In genomic region chr13:106523566-106523965, GRCh38 we compare ENCODE assay signal across 18 cellular contexts. TPM values are rescaled to one million over a fixed set of nuclear protein-coding genes. Genes with fewer than 3 reads are reported as not detected.
DNase-seq lines count a peak whose midpoint lies in the region; ATAC-seq, FAIRE-seq and TF ChIP-seq lines count a peak whose summit lies in the region.
"Had no signal": no experiment of that assay in that cellular context is flagged by ENCODE, and none has a peak within 500 bp of the region (broad histone marks: within the 10 kb centered on the region; RNA-seq: fewer than 3 reads in every experiment).

No MANE protein-coding gene starts in this region.

- no peaks in the 10 kb centered on the region for H3F3A ChIP-seq in PC-3 (ENCODE audit: low read length, unreplicated experiment)
- no peaks in the 10 kb centered on the region for H3F3A ChIP-seq in GM23338 (replicated peaks; ENCODE audit: low read depth)

- H3K36me3 Mint-ChIP-seq in osteocyte (ENCODE audit: unreplicated experiment) (no peaks in the 10 kb centered on the region), GM23338 (ENCODE audit: low read depth) (no peaks in the 10 kb centered on the region)
- H3K36me3 Mint-ChIP-seq: activated CD4-positive, alpha-beta memory T cell treated with anti-CD3 and anti-CD28 coated beads for 36 hours; naive thymus-derived CD8-positive, alpha-beta T cell had no signal

- BruUV-seq in PC-3 (replicated peaks; lab: Mats Ljungman, UMichigan) (no TSS peak), HepG2 (replicated peaks; lab: Mats Ljungman, UMichigan) (no TSS peak)

- no peak overlapping the region for H3K4me3 Mint-ChIP-seq in osteocyte (ENCODE audit: unreplicated experiment)
- no peak overlapping the region for H3K4me3 Mint-ChIP-seq in GM23338
- H3K4me3 Mint-ChIP-seq: activated CD4-positive, alpha-beta memory T cell treated with anti-CD3 and anti-CD28 coated beads for 36 hours; naive thymus-derived CD8-positive, alpha-beta T cell had no signal

- peaks cover 98% of the 10 kb centered on the region for H3K79me2 ChIP-seq in PC-3 (ENCODE audit: low read length)
- H3K79me2 ChIP-seq in HepG2 (ENCODE audit: insufficient read depth, low read length) = no peaks in the 10 kb centered on the region
- H3K79me2 ChIP-seq in GM23338 (replicated peaks; ENCODE audit: insufficient read depth) = peaks cover 91% of the 10 kb centered on the region

- H3K27ac ChIP-seq in PC-3 (ENCODE audit: low read length) (peak overlapping the region; percentile 51), epithelial cell of prostate (peak overlapping the region; percentile 56), HepG2 (ENCODE audit: extremely low read length, insufficient read depth, low read length) (no peak overlapping the region), GM23338 (ENCODE audit: low read depth) (no peak overlapping the region)
- H3K27ac ChIP-seq: ascending aorta had no signal

- in situ Hi-C loops in G401 (cut with HindIII; ENCODE audit: low sequenced_read_pairs) (no loop called here), HepG2 (cut with HindIII; ENCODE audit: extremely low pct_ligation_motif_present, low pct_unique_long_range_greater_than_20kb) (no loop called here)

- no peaks in the 10 kb centered on the region for H3K27me3 Mint-ChIP-seq in osteocyte (ENCODE audit: unreplicated experiment)
- H3K27me3 Mint-ChIP-seq in GM23338 (ENCODE audit: insufficient read depth, low read depth, poor library complexity) = no peaks in the 10 kb centered on the region

- peak; percentile 89 for DNase-seq in G401 (ENCODE audit: low spot score)
- no peak for DNase-seq in PC-3
- no peak for DNase-seq in epithelial cell of prostate (ENCODE audit: low read depth, low spot score)
- no peak for DNase-seq in osteocyte (ENCODE audit: extremely low spot score, unreplicated experiment)
- no peak for DNase-seq in HepG2 (ENCODE audit: low spot score)
- no peak for DNase-seq in mucosa of gallbladder (ENCODE audit: low spot score)
- DNase-seq in GM23338 (ENCODE audit: low spot score) = no peak
- no peak for DNase-seq in stimulated activated CD4-positive, alpha-beta T cell treated with anti-CD3 and anti-CD28 coated beads, Interleukin-4, amount 100 ng/mL, for 4 hours
- DNase-seq: activated CD4-positive, alpha-beta memory T cell treated with anti-CD3 and anti-CD28 coated beads for 36 hours; effector memory CD4-positive, alpha-beta T cell; kidney glomerular epithelial cell; naive thymus-derived CD8-positive, alpha-beta T cell; NCI-H1417; NCI-H748 treated with DMSO at 0.1 percent for 48 hours; SHP77 had no signal

- H3K9ac ChIP-seq in PC-3 (ENCODE audit: low read length) = no peak overlapping the region
- H3K9ac ChIP-seq in HepG2 (ENCODE audit: insufficient read depth, low read depth, low read length) = no peak overlapping the region

- POLR2A ChIA-PET in PC-3 (lab: Charles Lee; ENCODE audit: unreplicated experiment) = no interaction called here
- POLR2A ChIA-PET in HepG2 (lab: Yijun Ruan, JAX) = no interaction called here

- intact Hi-C loops in PC-3 (cut with micrococcal nuclease) = no loop called here
- intact Hi-C loops in HepG2 (cut with micrococcal nuclease; ENCODE audit: unreplicated experiment) = no loop called here

- 0 out of 2 replicates have a peak, but pooled peaks cover 6% of the 10 kb centered on the region for H3K36me3 ChIP-seq in PC-3 (ENCODE audit: low read depth, low read length)
- H3K36me3 ChIP-seq in HepG2 (replicated peaks in 1 of 2; ENCODE audit: control insufficient read depth in 1 of 2, insufficient read depth in 2 of 2, low read length in 2 of 2) = no peaks in the 10 kb centered on the region
- H3K36me3 ChIP-seq in GM23338 (ENCODE audit: insufficient read depth) = no peaks in the 10 kb centered on the region
- H3K36me3 ChIP-seq: ascending aorta had no signal

- TF ChIP-seq CTCF in PC-3 (conservative IDR thresholded peaks at IDR 0.05; ENCODE audit: low read depth, low read length) (no peak), osteocyte (IDR thresholded peaks at IDR 0.05) (no peak), HepG2 (CRISPR knock-in tag; IDR thresholded peaks at IDR 0.05) (no peak), GM23338 (conservative IDR thresholded peaks at IDR 0.05; ENCODE audit: low read depth in 2 of 2) (no peak)

- H3K9me3 Mint-ChIP-seq in osteocyte (ENCODE audit: unreplicated experiment) = no peaks in the 10 kb centered on the region
- H3K9me3 Mint-ChIP-seq in GM23338 = no peaks in the 10 kb centered on the region
- H3K9me3 Mint-ChIP-seq: activated CD4-positive, alpha-beta memory T cell treated with anti-CD3 and anti-CD28 coated beads for 36 hours; naive thymus-derived CD8-positive, alpha-beta T cell had no signal

- H4K20me1 ChIP-seq in PC-3 (ENCODE audit: low read length) = peaks cover 25% of the 10 kb centered on the region; the same call in 1 of the 2 replicates
- no peaks in the 10 kb centered on the region for H4K20me1 ChIP-seq in HepG2 (ENCODE audit: insufficient read depth, low read length)
- peaks cover 14% of the 10 kb centered on the region for H4K20me1 ChIP-seq in GM23338 (replicated peaks; ENCODE audit: insufficient read depth)

- H3K4me3 ChIP-seq in PC-3 (ENCODE audit: low read length) = peak overlapping the region; percentile 44; the same call in 1 of the 2 replicates
- no peak overlapping the region for H3K4me3 ChIP-seq in HepG2 (replicated peaks in 1 of 3; ENCODE audit: insufficient read depth in 1 of 3, low read depth in 2 of 3, low read length in 3 of 3)
- no peak overlapping the region for H3K4me3 ChIP-seq in GM23338
- H3K4me3 ChIP-seq: ascending aorta had no signal

- peaks cover 74% of the 10 kb centered on the region for H3K4me1 Mint-ChIP-seq in osteocyte (ENCODE audit: unreplicated experiment)
- peaks cover 87% of the 10 kb centered on the region for H3K4me1 Mint-ChIP-seq in GM23338
- H3K4me1 Mint-ChIP-seq: naive thymus-derived CD8-positive, alpha-beta T cell had no signal

- H3K4me2 ChIP-seq in PC-3 (ENCODE audit: low read length) (peak overlapping the region; percentile 74), HepG2 (ENCODE audit: low read depth, low read length) (no peak overlapping the region), GM23338 (no peak overlapping the region)

- H3K9me2 ChIP-seq in PC-3 (replicated peaks; ENCODE audit: low read length) = no peaks in the 10 kb centered on the region
- no peaks in the 10 kb centered on the region for H3K9me2 ChIP-seq in GM23338 (ENCODE audit: insufficient read depth)

- H2AFZ ChIP-seq in PC-3 (ENCODE audit: low read length) (no peak overlapping the region), HepG2 (ENCODE audit: low read length) (no peak overlapping the region), GM23338 (no peak overlapping the region)

- H3K27ac Mint-ChIP-seq in osteocyte (ENCODE audit: unreplicated experiment) = peak overlapping the region; percentile 14
- H3K27ac Mint-ChIP-seq in GM23338 = no peak overlapping the region
- H3K27ac Mint-ChIP-seq: activated CD4-positive, alpha-beta memory T cell treated with anti-CD3 and anti-CD28 coated beads for 36 hours; naive thymus-derived CD8-positive, alpha-beta T cell had no signal

- CTCF ChIA-PET in PC-3 (lab: Charles Lee) = no interaction called here
- CTCF ChIA-PET in HepG2 (lab: Yijun Ruan, JAX; ENCODE audit: low intra/inter-chr PET ratio, low total read pairs) = no interaction called here

- no peak for TF ChIP-seq RAD21 in HepG2 (CRISPR knock-in tag; IDR thresholded peaks at IDR 0.05)

- ATAC-seq in PC-3 = no peak
- no peak for ATAC-seq in HepG2
- ATAC-seq in GM23338 = no peak
- ATAC-seq: naive thymus-derived CD8-positive, alpha-beta T cell had no signal

- TF ChIP-seq POLR2A in HepG2 (IDR thresholded peaks at IDR 0.05; ENCODE audit: insufficient read depth in 1 of 2, low read depth in 2 of 2, low read length in 2 of 2) = no peak

- no peaks in the 10 kb centered on the region for H3K9me3 ChIP-seq in PC-3 (ENCODE audit: low read length)
- H3K9me3 ChIP-seq in HepG2 (ENCODE audit: low read length) = no peaks in the 10 kb centered on the region
- H3K9me3 ChIP-seq: ascending aorta had no signal

- 0% methylated on average over 2 of the region's 3 CpGs for WGBS in HepG2 (ENCODE audit: low lambda C conversion rate)

- TF ChIP-seq EP300 in HepG2 (IDR thresholded peaks at IDR 0.05; ENCODE audit: low read depth in 2 of 2, low read length in 2 of 2) = no peak
- TF ChIP-seq EP300 in HepG2 (CRISPR knock-in tag; IDR thresholded peaks at IDR 0.05; ENCODE audit: borderline replicate concordance) = no peak

- H3K4me1 ChIP-seq in PC-3 (ENCODE audit: insufficient read depth, low read length) (peaks cover 43% of the 10 kb centered on the region), HepG2 (ENCODE audit: insufficient read depth, low read length) (no peaks in the 10 kb centered on the region), GM23338 (ENCODE audit: insufficient read depth) (peaks cover 80% of the 10 kb centered on the region)

- FAIRE-seq in HepG2 (lab: Jason Lieb, UNC) = no peak
- FAIRE-seq: GM12892, urothelium cell line had no signal

- no peaks in the 10 kb centered on the region for H3K27me3 ChIP-seq in PC-3 (ENCODE audit: low read length)
- H3K27me3 ChIP-seq in HepG2 (ENCODE audit: control insufficient read depth in 1 of 2, insufficient read depth in 2 of 2, low read length in 2 of 2) = no peaks in the 10 kb centered on the region; a peak in 1 of 5 replicates
- 0 out of 2 replicates have a peak, but pooled peaks cover 4% of the 10 kb centered on the region for H3K27me3 ChIP-seq in GM23338 (ENCODE audit: insufficient read depth)
- H3K27me3 ChIP-seq: ascending aorta had no signal

RNA-seq across cellular contexts. Expression of gene EFNB2, which starts 11.9 kb away (rescaled TPM):
- 0.74 and 2.7 TPM in 2 replicates for total RNA-seq in G401 (2014; rRNA removed; shearing (Covaris generic))
- 16.4 and 17.5 TPM in 2 replicates for total RNA-seq in PC-3 (2014; rRNA removed)
- 49.2 and 50.0 TPM in 2 replicates for total RNA-seq in osteocyte
- total RNA-seq in HepG2 (2016; rRNA removed; fragmentation: Illumina TruSeq; extraction: Trizol) = 0.07 and 0.20 TPM in 2 replicates
- not detected in 2 replicates for total RNA-seq in HepG2 (2016; cell fraction: cytosol; rRNA removed; fragmentation: Illumina TruSeq; extraction: Trizol; ENCODE audit: low read depth)
- 0.09 and 0.13 TPM in 2 replicates for total RNA-seq in HepG2 (2016; cell fraction: insoluble cytoplasmic fraction; rRNA removed; fragmentation: Illumina TruSeq; extraction: Trizol)
- 0.06 and 0.14 TPM in 2 replicates for total RNA-seq in HepG2 (2016; cell fraction: membrane; rRNA removed; fragmentation: Illumina TruSeq; extraction: Trizol)
- total RNA-seq in HepG2 (2016; cell fraction: nucleus; rRNA removed; fragmentation: Illumina TruSeq; extraction: Trizol) = 0.06 TPM in 1 of 2 replicates, not detected in the other
- polyA plus RNA-seq in HepG2 (2011; rRNA removed) = 0.05 and 0.11 TPM in 2 replicates
- 0.08 and 0.11 TPM in 2 replicates for polyA plus RNA-seq in HepG2 (2011; cell fraction: cytosol; rRNA removed)
- 0.05 TPM in 2 replicates for polyA plus RNA-seq in HepG2 (2011; cell fraction: nucleus; rRNA removed)
- 0.05 and 0.16 TPM in 2 replicates for polyA plus RNA-seq in HepG2 (2012)
- 0.02 TPM in 1 of 2 replicates, not detected in the other for polyA plus RNA-seq in HepG2 (2016; cell fraction: cytosol; fragmentation: Illumina TruSeq; extraction: Trizol; ENCODE audit: low read depth)
- 0.08 and 0.23 TPM in 2 replicates for polyA plus RNA-seq in HepG2 (2016; cell fraction: insoluble cytoplasmic fraction; fragmentation: Illumina TruSeq; extraction: Trizol; ENCODE audit: low read depth)
- 0.05 TPM in 1 of 2 replicates, not detected in the other for polyA plus RNA-seq in HepG2 (2016; cell fraction: membrane; fragmentation: Illumina TruSeq; extraction: Trizol; ENCODE audit: low read depth)
- polyA plus RNA-seq in HepG2 (2016; cell fraction: nucleus; fragmentation: Illumina TruSeq; extraction: Trizol; ENCODE audit: insufficient read depth, low read depth) = 0.19 and 0.23 TPM in 2 replicates
- 0.08 and 0.63 TPM in 2 replicates for polyA minus RNA-seq in HepG2 (2011; rRNA and poly(A)+ RNA removed; ENCODE audit: low replicate concordance)
- 0.18 TPM in 1 of 2 replicates, not detected in the other for polyA minus RNA-seq in HepG2 (2011; cell fraction: cytosol; rRNA and poly(A)+ RNA removed)
- 0.13 TPM in 1 of 2 replicates, not detected in the other for polyA minus RNA-seq in HepG2 (2011; cell fraction: nucleus; rRNA and poly(A)+ RNA removed)
- total RNA-seq in mucosa of gallbladder = 12.9 TPM
- total RNA-seq in GM23338 (2014; rRNA removed; shearing (Covaris generic)) = 8.3 and 10.9 TPM in 2 replicates
- 5.5 and 5.7 TPM in 2 replicates for polyA plus RNA-seq in GM23338 (2016; fragmentation: Nextera tagmentation; extraction: Ambion mirVana)

RNA-seq across cellular contexts. Expression of gene ARGLU1, which starts 44.4 kb away (rescaled TPM):
- 38.3 and 83.7 TPM in 2 replicates for total RNA-seq in G401 (2014; rRNA removed; shearing (Covaris generic))
- 31.8 and 44.3 TPM in 2 replicates for total RNA-seq in PC-3 (2014; rRNA removed)
- 65.8 and 78.8 TPM in 2 replicates for total RNA-seq in osteocyte
- 27.2 and 47.1 TPM in 2 replicates for total RNA-seq in HepG2 (2016; rRNA removed; fragmentation: Illumina TruSeq; extraction: Trizol)
- 11.8 and 17.4 TPM in 2 replicates for total RNA-seq in HepG2 (2016; cell fraction: cytosol; rRNA removed; fragmentation: Illumina TruSeq; extraction: Trizol; ENCODE audit: low read depth)
- 25.5 and 51.3 TPM in 2 replicates for total RNA-seq in HepG2 (2016; cell fraction: insoluble cytoplasmic fraction; rRNA removed; fragmentation: Illumina TruSeq; extraction: Trizol)
- total RNA-seq in HepG2 (2016; cell fraction: membrane; rRNA removed; fragmentation: Illumina TruSeq; extraction: Trizol) = 9.4 and 9.9 TPM in 2 replicates
- 100 and 117 TPM in 2 replicates for total RNA-seq in HepG2 (2016; cell fraction: nucleus; rRNA removed; fragmentation: Illumina TruSeq; extraction: Trizol)
- polyA plus RNA-seq in HepG2 (2011; rRNA removed) = 70.6 and 81.6 TPM in 2 replicates
- polyA plus RNA-seq in HepG2 (2011; cell fraction: cytosol; rRNA removed) = 10.8 and 12.2 TPM in 2 replicates
- polyA plus RNA-seq in HepG2 (2011; cell fraction: nucleus; rRNA removed) = 336 and 397 TPM in 2 replicates
- polyA plus RNA-seq in HepG2 (2012) = 62.3 and 76.1 TPM in 2 replicates
- 1.0 and 1.9 TPM in 2 replicates for polyA plus RNA-seq in HepG2 (2016; cell fraction: cytosol; fragmentation: Illumina TruSeq; extraction: Trizol; ENCODE audit: low read depth)
- 50.3 and 50.9 TPM in 2 replicates for polyA plus RNA-seq in HepG2 (2016; cell fraction: insoluble cytoplasmic fraction; fragmentation: Illumina TruSeq; extraction: Trizol; ENCODE audit: low read depth)
- 3.7 and 3.8 TPM in 2 replicates for polyA plus RNA-seq in HepG2 (2016; cell fraction: membrane; fragmentation: Illumina TruSeq; extraction: Trizol; ENCODE audit: low read depth)
- polyA plus RNA-seq in HepG2 (2016; cell fraction: nucleus; fragmentation: Illumina TruSeq; extraction: Trizol; ENCODE audit: insufficient read depth, low read depth) = 268 and 280 TPM in 2 replicates
- polyA minus RNA-seq in HepG2 (2011; rRNA and poly(A)+ RNA removed; ENCODE audit: low replicate concordance) = 8.6 and 10.0 TPM in 2 replicates
- 4.7 and 5.7 TPM in 2 replicates for polyA minus RNA-seq in HepG2 (2011; cell fraction: cytosol; rRNA and poly(A)+ RNA removed)
- 125 and 143 TPM in 2 replicates for polyA minus RNA-seq in HepG2 (2011; cell fraction: nucleus; rRNA and poly(A)+ RNA removed)
- total RNA-seq in mucosa of gallbladder = 73.7 TPM
- total RNA-seq in GM23338 (2014; rRNA removed; shearing (Covaris generic)) = 92.2 and 108 TPM in 2 replicates
- 159 and 166 TPM in 2 replicates for polyA plus RNA-seq in GM23338 (2016; fragmentation: Nextera tagmentation; extraction: Ambion mirVana)

Comparison
In these comparisons a context has a peak if more than half of its experiments do, and no peak if none do; other contexts are left out.
1. H3K27ac ChIP-seq: peak in PC-3 (single experiment) and epithelial cell of prostate (single experiment); none in HepG2 (single experiment) and GM23338 (single experiment).